ENCODE assay signal across 9 cellular contexts in the genomic region with DNA sequence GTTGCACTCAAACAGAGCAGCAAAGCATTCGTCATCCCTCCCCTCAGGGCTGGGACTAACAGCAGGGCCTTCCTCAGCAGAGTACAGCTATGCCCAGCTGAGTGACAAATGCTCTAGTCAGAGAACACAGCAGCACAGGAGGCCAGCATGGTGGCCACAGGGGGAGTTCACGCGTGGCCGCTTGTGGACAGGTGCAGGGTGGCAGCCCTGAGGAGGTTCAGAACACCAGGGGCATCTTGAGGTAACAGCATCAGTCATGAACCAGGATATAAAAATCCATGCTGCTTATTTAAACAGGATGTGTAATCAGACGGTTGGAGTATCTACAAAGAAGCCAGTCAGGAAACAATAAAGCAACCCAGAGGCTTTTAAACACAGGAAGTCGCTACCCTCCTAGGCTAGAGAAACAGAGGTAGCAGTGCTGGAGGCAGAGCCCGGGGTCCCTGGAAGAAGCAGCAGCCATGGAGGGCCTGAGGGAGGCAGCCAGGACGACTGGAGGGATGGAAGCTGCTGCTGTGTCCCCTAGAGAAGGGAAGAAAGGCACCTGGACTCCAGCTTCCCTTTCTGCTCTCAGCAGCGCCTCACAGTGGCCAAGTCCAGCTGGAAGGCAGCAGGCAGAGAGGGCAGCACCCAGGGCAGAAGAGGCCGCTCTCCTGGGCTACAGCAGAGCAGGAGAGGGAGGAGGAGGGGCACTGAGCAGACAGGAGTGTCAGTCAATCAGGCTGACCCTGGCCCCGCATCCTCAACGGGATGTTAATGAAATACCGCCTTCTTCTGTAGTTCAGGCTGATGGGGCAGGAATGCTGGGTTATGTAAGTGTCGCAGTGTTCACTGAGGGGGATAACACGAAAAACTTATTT.
DNase-seq lines count a peak whose midpoint lies in the region; ATAC-seq and TF ChIP-seq lines count a peak whose summit lies in the region.
"Had no signal": no experiment of that assay in that cellular context is flagged by ENCODE, and none has a peak within 500 bp of the region (broad histone marks: within the 10 kb centered on the region; RNA-seq: fewer than 3 reads in every experiment).

No MANE protein-coding gene starts in this region.

- H3K9me3 Mint-ChIP-seq in activated T-helper 17 cell treated with anti-CD3 and anti-CD28 coated beads, Interleukin-2, amount 50 U/mL, for 72 hours = no peaks in the 10 kb centered on the region

- DNase-seq in H4 (ENCODE audit: low spot score) (peak; percentile 67), PC-3 (peak; percentile 50), heart left ventricle (peak; percentile 34 to 84 (median 42)), superior temporal gyrus (ENCODE audit: extremely low spot score) (no peak)
- DNase-seq in stimulated activated CD4-positive, alpha-beta T cell treated with anti-CD3 and anti-CD28 coated beads, Interleukin-12 subunit alpha, Interleukin-12 subunit beta, amount 100 ng/mL, for 4 hours = peak; percentile 75

- H3K4me1 ChIP-seq in PC-3 (ENCODE audit: insufficient read depth, low read length) (peaks cover 19% of the 10 kb centered on the region), heart left ventricle (peaks cover 0 to 69% (median 20%) of the 10 kb centered on the region in 12 donors)

- TF ChIP-seq POLR2A in heart left ventricle (IDR thresholded peaks at IDR 0.05) = no peak

- H3K36me3 ChIP-seq in PC-3 (ENCODE audit: low read depth, low read length) (no peaks in the 10 kb centered on the region), heart left ventricle (no peaks in the 10 kb centered on the region)
- H3K36me3 ChIP-seq: ovary had no signal

- POLR2A ChIA-PET in PC-3 (lab: Charles Lee; ENCODE audit: unreplicated experiment) = no interaction called here

- ATAC-seq in PC-3 (peak; percentile 79), heart left ventricle (peak in 3 of 4 donors; percentile 3 to 47 (median 14)), GM19324 (IDR thresholded peaks at IDR 0.05; ENCODE audit: low FRiP score, unreplicated experiment) (no peak)
- ATAC-seq in activated T-helper 17 cell treated with anti-CD3 and anti-CD28 coated beads, Interleukin-2, amount 50 U/mL, for 72 hours (replicated peaks) = peak; percentile 64

- H3K9me2 ChIP-seq in PC-3 (replicated peaks; ENCODE audit: low read length) = no peaks in the 10 kb centered on the region

- no peak overlapping the region for H3K9ac ChIP-seq in PC-3 (ENCODE audit: low read length)

- H3K27me3 ChIP-seq in PC-3 (ENCODE audit: low read length) (no peaks in the 10 kb centered on the region), heart left ventricle (no peaks in the 10 kb centered on the region)
- H3K27me3 ChIP-seq: ovary had no signal

- CTCF ChIA-PET in PC-3 (lab: Charles Lee) = interaction anchor here (0.6 kb wide), 1 partner anchor 31 kb away, joined by 3 read pairs; no protein-coding TSS in a partner anchor

- no peaks in the 10 kb centered on the region for H3K79me2 ChIP-seq in PC-3 (ENCODE audit: low read length)

- H3K4me3 ChIP-seq in PC-3 (ENCODE audit: low read length) (no peak overlapping the region), heart left ventricle (peak overlapping the region in 1 of 12 donors; percentile 19)
- H3K4me3 ChIP-seq: ovary had no signal

- H3K36me3 Mint-ChIP-seq in activated T-helper 17 cell treated with anti-CD3 and anti-CD28 coated beads, Interleukin-2, amount 50 U/mL, for 72 hours (ENCODE audit: low read depth) = peaks cover 7% of the 10 kb centered on the region

- 0 out of 2 replicates have a peak overlapping the region, but pooled peaks have one; percentile 13 for H3K4me2 ChIP-seq in PC-3 (ENCODE audit: low read length)

- no peaks in the 10 kb centered on the region for H3K27me3 Mint-ChIP-seq in activated T-helper 17 cell treated with anti-CD3 and anti-CD28 coated beads, Interleukin-2, amount 50 U/mL, for 72 hours

- 49 to 57% (median 51%) methylated on average over 15 of the region's 15 CpGs for WGBS in heart left ventricle, 4 donors

- peak overlapping the region; percentile 85 for H3K4me3 Mint-ChIP-seq in activated T-helper 17 cell treated with anti-CD3 and anti-CD28 coated beads, Interleukin-2, amount 50 U/mL, for 72 hours

- intact Hi-C loops in PC-3 (cut with micrococcal nuclease) (no loop called here), heart left ventricle (cut with DNase I) (loop anchor here in 2 of 10 donors (10.0 kb wide), 2 partner anchors 91 to 199 kb away; partner anchors contain the start of gene AKR1C3 (in 1 of the 2))

- H3K27ac ChIP-seq in C4-2B = no peak overlapping the region
- peak overlapping the region; percentile 56 for H3K27ac ChIP-seq in PC-3 (ENCODE audit: low read length)
- peak overlapping the region in 10 of 12 donors; percentile 18 to 85 (median 58) for H3K27ac ChIP-seq in heart left ventricle
- H3K27ac ChIP-seq: ovary had no signal

- TF ChIP-seq CTCF in C4-2B (conservative IDR thresholded peaks at IDR 0.05) (peak; percentile 81), PC-3 (conservative IDR thresholded peaks at IDR 0.05; ENCODE audit: low read depth, low read length) (peak; percentile 51; the same call in 1 of the 2 replicates), heart left ventricle (IDR thresholded peaks at IDR 0.05) (peak in 10 of 12 donors; percentile 20 to 51 (median 34))

- H3K9me3 ChIP-seq in PC-3 (ENCODE audit: low read length) = no peaks in the 10 kb centered on the region
- no peaks in the 10 kb centered on the region for H3K9me3 ChIP-seq in heart left ventricle
- H3K9me3 ChIP-seq: ovary had no signal

- no peaks in the 10 kb centered on the region for H4K20me1 ChIP-seq in PC-3 (ENCODE audit: low read length)

- peak overlapping the region; percentile 57; the same call in 1 of the 2 replicates for H2AFZ ChIP-seq in PC-3 (ENCODE audit: low read length)

- H3F3A ChIP-seq in PC-3 (ENCODE audit: low read length, unreplicated experiment) = no peaks in the 10 kb centered on the region

- BruUV-seq in PC-3 (replicated peaks; lab: Mats Ljungman, UMichigan) = no TSS peak

- peak overlapping the region; percentile 98 for H3K27ac Mint-ChIP-seq in activated T-helper 17 cell treated with anti-CD3 and anti-CD28 coated beads, Interleukin-2, amount 50 U/mL, for 72 hours

- peaks cover 65% of the 10 kb centered on the region for H3K4me1 Mint-ChIP-seq in activated T-helper 17 cell treated with anti-CD3 and anti-CD28 coated beads, Interleukin-2, amount 50 U/mL, for 72 hours
